In the genomic region with DNA sequence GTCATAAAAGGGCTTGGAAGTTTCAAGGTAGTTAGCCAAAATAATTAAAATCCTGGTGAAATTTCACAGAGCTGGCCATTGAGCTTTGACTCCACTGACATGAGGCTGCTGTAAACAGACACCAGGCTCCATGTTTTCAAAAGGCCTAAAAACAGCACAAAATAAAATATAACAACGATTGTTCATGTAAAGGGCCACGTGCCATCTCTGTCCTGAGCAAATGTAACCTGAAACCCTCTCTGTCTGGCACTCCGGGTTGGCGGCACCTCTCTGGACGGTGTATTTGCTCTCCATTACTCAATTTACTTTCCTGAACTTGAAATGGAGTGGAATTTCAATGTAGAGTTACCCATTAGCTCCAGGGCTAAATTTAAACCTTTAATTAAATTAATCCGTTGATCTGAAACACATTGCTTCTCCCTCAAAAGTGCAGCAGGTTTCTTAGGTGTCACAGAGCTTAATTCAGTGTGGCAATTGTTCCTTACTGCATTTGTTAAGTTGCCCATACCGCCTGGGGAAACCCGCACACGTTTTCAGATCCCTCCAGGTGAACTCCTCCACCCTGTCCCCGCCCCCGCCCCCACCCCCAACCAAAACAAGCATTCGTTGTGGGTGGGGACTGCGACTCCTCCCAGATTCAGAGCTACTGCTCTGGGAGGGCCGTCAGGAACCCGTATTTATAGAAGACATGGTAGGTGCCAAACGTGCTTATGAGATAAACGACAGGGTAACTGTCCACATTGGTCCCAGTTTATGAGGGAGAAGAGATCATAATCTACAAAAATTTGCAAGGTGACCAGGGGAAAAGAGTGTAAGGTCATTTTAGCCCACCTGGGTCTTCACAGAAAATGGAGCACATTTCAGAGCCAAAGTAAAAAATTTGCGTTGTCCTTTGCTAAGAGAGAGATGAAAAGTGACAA, we compare ENCODE assay signal across 8 cellular contexts. TPM values are rescaled to one million over a fixed set of nuclear protein-coding genes. Genes with fewer than 3 reads are reported as not detected.
A peak's percentile ranks its signal among the peaks of the same experiment; 100 is the strongest.
DNase-seq lines count a peak whose midpoint lies in the region; ATAC-seq lines count a peak whose summit lies in the region.

No MANE protein-coding gene starts in this region.

- ATAC-seq in GM19463 (IDR thresholded peaks at IDR 0.05; ENCODE audit: unreplicated experiment) (peak; percentile 40), HG03521 (IDR thresholded peaks at IDR 0.05; ENCODE audit: unreplicated experiment) (no peak)
- peak; percentile 50 for ATAC-seq in naive thymus-derived CD4-positive, alpha-beta T cell

- peak overlapping the region in 3 of 9 donors; percentile 20 to 78 (median 51) for H3K27ac Mint-ChIP-seq in naive thymus-derived CD4-positive, alpha-beta T cell

- no peaks in the 10 kb centered on the region for H3K36me3 ChIP-seq in Karpas-422 (ENCODE audit: insufficient read depth, low read length)
- H3K36me3 ChIP-seq in naive thymus-derived CD4-positive, alpha-beta T cell (ENCODE audit: control insufficient read depth in 2 of 3, insufficient read depth in 3 of 3, low read length in 3 of 3), result no peaks in the 10 kb centered on the region

- H3K27me3 Mint-ChIP-seq in naive thymus-derived CD4-positive, alpha-beta T cell, result peaks cover 31 to 45% (median 40%) of the 10 kb centered on the region in 5 donors

- peak overlapping the region; percentile 21 to 86 (median 80) for H3K4me3 Mint-ChIP-seq in naive thymus-derived CD4-positive, alpha-beta T cell

- no peak overlapping the region for H3K27ac ChIP-seq in Karpas-422 (ENCODE audit: low read length)
- peak overlapping the region; percentile 70 for H3K27ac ChIP-seq in cingulate gyrus (ENCODE audit: low read depth, low read length)
- H3K27ac ChIP-seq in naive thymus-derived CD4-positive, alpha-beta T cell (ENCODE audit: low read depth, low read length), result no peak overlapping the region

- no peak overlapping the region for H3K4me3 ChIP-seq in Karpas-422 (ENCODE audit: low read length)
- peak overlapping the region; percentile 35 for H3K4me3 ChIP-seq in naive thymus-derived CD4-positive, alpha-beta T cell (ENCODE audit: low read length)

- no peaks in the 10 kb centered on the region for H3K27me3 ChIP-seq in Karpas-422 (ENCODE audit: low read length)
- H3K27me3 ChIP-seq in naive thymus-derived CD4-positive, alpha-beta T cell (ENCODE audit: control insufficient read depth in 2 of 2, insufficient read depth in 2 of 2, low read length in 2 of 2), result peaks cover 3 to 9% of the 10 kb centered on the region in 2 donors

- no peaks in the 10 kb centered on the region for H3K9me2 ChIP-seq in Karpas-422 (replicated peaks; ENCODE audit: insufficient read depth, low read length)

- peaks cover 0 to 3% (median 0%) of the 10 kb centered on the region in 5 donors for H3K36me3 Mint-ChIP-seq in naive thymus-derived CD4-positive, alpha-beta T cell

- H3K4me1 ChIP-seq in Karpas-422 (ENCODE audit: low read length), result peaks cover 19% of the 10 kb centered on the region
- peaks cover 0 to 16% of the 10 kb centered on the region in 2 donors for H3K4me1 ChIP-seq in naive thymus-derived CD4-positive, alpha-beta T cell (ENCODE audit: control insufficient read depth in 2 of 2, insufficient read depth in 2 of 2, low read length in 2 of 2)

- no peaks in the 10 kb centered on the region for H3K79me2 ChIP-seq in Karpas-422 (ENCODE audit: low read length)

- H3K9me3 Mint-ChIP-seq in naive thymus-derived CD4-positive, alpha-beta T cell, result no peaks in the 10 kb centered on the region

- H3K4me2 ChIP-seq in Karpas-422 (ENCODE audit: low read depth, low read length, poor library complexity, severe bottlenecking), result peak overlapping the region; percentile 23

- peak; percentile 58 for DNase-seq in Caki2 (ENCODE audit: low read depth)
- DNase-seq in Karpas-422, result no peak
- DNase-seq in SK-MEL-5 (ENCODE audit: low read depth, low spot score), result peak; percentile 77
- peak in 5 of 9 donors; percentile 12 to 36 (median 25) for DNase-seq in naive thymus-derived CD4-positive, alpha-beta T cell
- DNase-seq in epidermal melanocyte (ENCODE audit: insufficient read length, low spot score), result no peak

- H3K9me3 ChIP-seq in Karpas-422 (ENCODE audit: low read length), result no peaks in the 10 kb centered on the region
- no peaks in the 10 kb centered on the region for H3K9me3 ChIP-seq in naive thymus-derived CD4-positive, alpha-beta T cell (ENCODE audit: control insufficient read depth in 2 of 3, low read length in 3 of 3)

- H3K9ac ChIP-seq in Karpas-422 (ENCODE audit: low read length), result no peak overlapping the region

- peaks cover 0 to 34% (median 19%) of the 10 kb centered on the region in 7 donors for H3K4me1 Mint-ChIP-seq in naive thymus-derived CD4-positive, alpha-beta T cell

- CTCF ChIA-PET in naive thymus-derived CD4-positive, alpha-beta T cell (lab: Charles Lee), result interaction anchor here (0.7 kb wide), 2 partner anchors 8 to 278 kb away, joined by 4 read pairs; no protein-coding TSS in a partner anchor

- POLR2A ChIA-PET in naive thymus-derived CD4-positive, alpha-beta T cell (lab: Charles Lee), result no interaction called here

- intact Hi-C loops in naive thymus-derived CD4-positive, alpha-beta T cell (cut with micrococcal nuclease), result loop anchor here (1.0 to 10.0 kb wide), 4 partner anchors 51 to 568 kb away; no protein-coding TSS in a partner anchor

- H4K20me1 ChIP-seq in Karpas-422 (ENCODE audit: insufficient read depth, low read depth, low read length), result no peaks in the 10 kb centered on the region

- H2AFZ ChIP-seq in Karpas-422 (ENCODE audit: low read length), result no peak overlapping the region

- in situ Hi-C loops in Caki2 (cut with HindIII; ENCODE audit: low pct_unique_long_range_greater_than_20kb, low sequenced_read_pairs) (no loop called here), SK-MEL-5 (cut with HindIII; ENCODE audit: low pct_unique_long_range_greater_than_20kb, low sequenced_read_pairs) (no loop called here)

RNA-seq across cellular contexts. Expression of a gene that starts 1.2 kb away (rescaled TPM):
- 1.3 and 1.7 TPM in 2 replicates for total RNA-seq in Caki2 (2014; rRNA removed; shearing (Covaris generic); ENCODE audit: low replicate concordance)
- 0.22 TPM in 1 of 2 replicates, not detected in the other for total RNA-seq in Karpas-422 (2014; rRNA removed; shearing (Covaris generic); ENCODE audit: low replicate concordance)
- total RNA-seq in SK-MEL-5 (2014; rRNA removed; shearing (Covaris generic)), result 101 and 133 TPM in 2 replicates
- 73.5 and 89.4 TPM in 2 replicates for polyA plus RNA-seq in SK-MEL-5 (2015; cell fraction: cytosol; rRNA removed)
- polyA plus RNA-seq in SK-MEL-5 (2015; cell fraction: nucleus; rRNA removed), result 59.5 and 63.6 TPM in 2 replicates
- 1 to 10 TPM in 1 of 5 experiments, under 1 TPM in 3, not detected in 1; 0.11 to 5.7 (median 0.58) TPM for total RNA-seq in naive thymus-derived CD4-positive, alpha-beta T cell
- polyA plus RNA-seq in naive thymus-derived CD4-positive, alpha-beta T cell, result not detected

Comparison
In these comparisons a context has a peak if more than half of its experiments do, and no peak if none do; other contexts are left out.
1. DNase-seq: peak in Caki2 (single experiment), SK-MEL-5 (single experiment) and naive thymus-derived CD4-positive, alpha-beta T cell (5 of 9); none in Karpas-422 (single experiment) and epidermal melanocyte (single experiment).
2. RNA of a gene that starts 1.2 kb away (total RNA-seq): 101 to 133 TPM in SK-MEL-5; 1.3 to 1.7 TPM in Caki2, 0.11 to 5.7 TPM in naive thymus-derived CD4-positive, alpha-beta T cell and 0.22 TPM in Karpas-422; every median in the first group is over 10 times any median in the second.